ENCODE assay signal across 9 cellular contexts in genomic region chr20:33859157-33859695, GRCh38. TPM values are rescaled to one million over a fixed set of nuclear protein-coding genes. Genes with fewer than 3 reads are reported as not detected.
DNase-seq lines count a peak whose midpoint lies in the region; ATAC-seq and TF ChIP-seq lines count a peak whose summit lies in the region.
"Had no signal": no experiment of that assay in that cellular context is flagged by ENCODE, and none has a peak within 500 bp of the region (broad histone marks: within the 10 kb centered on the region; RNA-seq: fewer than 3 reads in every experiment).

No MANE protein-coding gene starts in this region.

- no peak overlapping the region for H3K4me3 ChIP-seq in endodermal cell (ENCODE audit: low read length)

- H3K9me3 ChIP-seq in endodermal cell (ENCODE audit: control insufficient read depth, low read length), result no peaks in the 10 kb centered on the region

- H3K36me3 Mint-ChIP-seq in endodermal cell (ENCODE audit: low read depth), result peaks cover 26% of the 10 kb centered on the region
- H3K36me3 Mint-ChIP-seq in glutamatergic neuron (ENCODE audit: unreplicated experiment), result peaks cover 4% of the 10 kb centered on the region

- H3K9ac ChIP-seq in endodermal cell (ENCODE audit: extremely low read depth, low read length, poor library complexity, severe bottlenecking), result no peak overlapping the region

- H3K27me3 Mint-ChIP-seq in endodermal cell (ENCODE audit: insufficient read depth), result no peaks in the 10 kb centered on the region
- no peaks in the 10 kb centered on the region for H3K27me3 Mint-ChIP-seq in stimulated activated naive CD8-positive, alpha-beta T cell treated with anti-CD3 and anti-CD28 coated beads, Interleukin-15, amount 100 ng/mL, for 72 hours
- peaks cover 10% of the 10 kb centered on the region for H3K27me3 Mint-ChIP-seq in glutamatergic neuron (ENCODE audit: unreplicated experiment)

- H3K27me3 ChIP-seq in endodermal cell (ENCODE audit: control insufficient read depth, insufficient read depth, low read length, poor library complexity, severe bottlenecking), result no peaks in the 10 kb centered on the region

- 85 to 88% methylated on average over 9 to 12 of the region's 12 CpGs for WGBS in endodermal cell (ENCODE audit: insufficient coverage in 1 of 2, insufficient read length in 1 of 2), 2 experiments

- H3K4me1 Mint-ChIP-seq in endodermal cell, result peaks cover 10% of the 10 kb centered on the region
- H3K4me1 Mint-ChIP-seq in stimulated activated naive CD8-positive, alpha-beta T cell treated with anti-CD3 and anti-CD28 coated beads, Interleukin-15, amount 100 ng/mL, for 72 hours, result peaks cover 51% of the 10 kb centered on the region
- peaks cover 2% of the 10 kb centered on the region for H3K4me1 Mint-ChIP-seq in glutamatergic neuron (ENCODE audit: low read depth, unreplicated experiment)

- H3K4me3 Mint-ChIP-seq in endodermal cell (no peak overlapping the region), glutamatergic neuron (ENCODE audit: unreplicated experiment) (no peak overlapping the region)
- H3K4me3 Mint-ChIP-seq in stimulated activated naive CD8-positive, alpha-beta T cell treated with anti-CD3 and anti-CD28 coated beads, Interleukin-15, amount 100 ng/mL, for 72 hours, result peak overlapping the region; percentile 40 to 65
- H3K4me3 Mint-ChIP-seq: brain had no signal

- peak; percentile 67 for ATAC-seq in stimulated activated naive CD8-positive, alpha-beta T cell treated with anti-CD3 and anti-CD28 coated beads, Interleukin-15, amount 100 ng/mL, for 72 hours
- ATAC-seq in HG03135 (IDR thresholded peaks at IDR 0.05; ENCODE audit: unreplicated experiment), result no peak

- H3K27ac Mint-ChIP-seq in endodermal cell (peak overlapping the region; percentile 10), glutamatergic neuron (ENCODE audit: unreplicated experiment) (no peak overlapping the region)
- peak overlapping the region; percentile 69 to 83 for H3K27ac Mint-ChIP-seq in stimulated activated naive CD8-positive, alpha-beta T cell treated with anti-CD3 and anti-CD28 coated beads, Interleukin-15, amount 100 ng/mL, for 72 hours
- H3K27ac Mint-ChIP-seq: brain had no signal

- no peak for TF ChIP-seq CTCF in endodermal cell (conservative IDR thresholded peaks at IDR 0.05)
- TF ChIP-seq CTCF in glutamatergic neuron (IDR thresholded peaks at IDR 0.05; ENCODE audit: partially characterized antibody, unreplicated experiment), result no peak

- H3K4me1 ChIP-seq in endodermal cell (ENCODE audit: control insufficient read depth, insufficient read depth, low read length), result no peaks in the 10 kb centered on the region

- peaks cover 19% of the 10 kb centered on the region for H3K36me3 ChIP-seq in endodermal cell (ENCODE audit: control insufficient read depth, insufficient read depth, low read length)

- no peaks in the 10 kb centered on the region for H3K9me3 Mint-ChIP-seq in endodermal cell
- no peaks in the 10 kb centered on the region for H3K9me3 Mint-ChIP-seq in stimulated activated naive CD8-positive, alpha-beta T cell treated with anti-CD3 and anti-CD28 coated beads, Interleukin-15, amount 100 ng/mL, for 72 hours
- H3K9me3 Mint-ChIP-seq in glutamatergic neuron (ENCODE audit: unreplicated experiment), result peaks cover 6% of the 10 kb centered on the region
- H3K9me3 Mint-ChIP-seq: brain had no signal

- no peak overlapping the region for H3K27ac ChIP-seq in endodermal cell (ENCODE audit: low read depth, low read length)

- DNase-seq in activated gamma-delta T cell treated with Interleukin-2 at 50 U/mL for 16 hours, result peak; percentile 41
- DNase-seq in activated gamma-delta T cell (lab: John Stamatoyannopoulos, UW), result no peak
- DNase-seq in RPMI7951 (ENCODE audit: low read depth), result peak; percentile 31
- DNase-seq in endodermal cell, result no peak
- peak in 1 of 2 donors; percentile 20 for DNase-seq in stimulated activated naive CD8-positive, alpha-beta T cell treated with anti-CD3 and anti-CD28 coated beads, Interleukin-15, amount 100 ng/mL, for 72 hours
- DNase-seq in COR-L47 (lab: John Stamatoyannopoulos, UW), result no peak
- DNase-seq in glutamatergic neuron, result no peak

RNA-seq across cellular contexts. Expression of gene CHMP4B, which starts 48.1 kb away (rescaled TPM):
- 47.8 and 54.1 TPM in 2 replicates for total RNA-seq in RPMI7951 (2014; rRNA removed; shearing (Covaris generic))
- total RNA-seq in endodermal cell (100 to 1,000 TPM in 1 of 2 donors, 10 to 100 TPM in 1; 81.5 to 116 TPM), glutamatergic neuron (ENCODE audit: unreplicated experiment) (46.4 TPM)
- polyA plus RNA-seq in endodermal cell (2013, experiment 1 of 2), result 74.7 TPM
- 71.3 TPM for polyA plus RNA-seq in endodermal cell (2013, experiment 2 of 2)

Comparison
In these comparisons a context has a peak if more than half of its experiments do, and no peak if none do; other contexts are left out.
1. DNase-seq: peak in activated gamma-delta T cell treated with Interleukin-2 at 50 U/mL for 16 hours (single experiment) and RPMI7951 (single experiment); none in activated gamma-delta T cell (single experiment), endodermal cell (single experiment), COR-L47 (single experiment) and glutamatergic neuron (single experiment).
2. H3K4me3 Mint-ChIP-seq: peak in stimulated activated naive CD8-positive, alpha-beta T cell treated with anti-CD3 and anti-CD28 coated beads, Interleukin-15, amount 100 ng/mL, for 72 hours (2 of 2); none in endodermal cell (single experiment) and glutamatergic neuron (single experiment).